Comparison of ENCODE assay signal across 13 cellular contexts in the genomic region with DNA sequence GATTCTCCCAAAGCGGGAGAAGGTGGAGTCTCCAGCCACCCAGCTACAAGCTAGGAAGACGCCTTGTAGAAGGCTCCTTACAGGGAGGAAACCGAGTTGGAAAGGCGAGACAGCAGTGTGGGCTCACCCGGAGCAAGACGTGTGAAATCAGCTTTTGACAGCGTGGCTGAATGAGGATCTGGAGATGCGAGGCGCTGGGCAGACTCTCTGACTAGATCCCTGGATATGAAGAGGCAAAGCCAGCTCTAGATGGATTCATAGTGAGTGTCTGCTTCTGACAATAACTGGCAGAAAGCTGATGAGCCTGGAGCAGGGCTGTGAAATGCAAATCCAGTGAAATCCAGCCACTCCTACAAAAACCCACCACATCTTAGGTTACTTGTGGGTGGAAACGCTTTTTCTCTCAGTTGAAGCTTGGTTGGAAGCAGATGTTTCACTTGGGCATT. TPM values are rescaled to one million over a fixed set of nuclear protein-coding genes. Genes with fewer than 3 reads are reported as not detected.
A peak's percentile ranks its signal among the peaks of the same experiment; 100 is the strongest.
DNase-seq lines count a peak whose midpoint lies in the region; ATAC-seq and TF ChIP-seq lines count a peak whose summit lies in the region.
"Had no signal": no experiment of that assay in that cellular context is flagged by ENCODE, and none has a peak within 500 bp of the region (broad histone marks: within the 10 kb centered on the region; RNA-seq: fewer than 3 reads in every experiment).

No MANE protein-coding gene starts in this region.

- DNase-seq in breast epithelium (ENCODE audit: low spot score in 2 of 2) (no peak), MCF 10A (ENCODE audit: unreplicated experiment) (no peak), tibial nerve (ENCODE audit: low spot score in 2 of 2) (no peak), NCI-H82 (lab: John Stamatoyannopoulos, UW) (no peak), body of pancreas (no peak), NCI-H345 treated with DMSO at 0.1 percent for 48 hours (lab: John Stamatoyannopoulos, UW; ENCODE audit: unreplicated experiment) (no peak)
- DNase-seq: NCI-H1436; NCI-H446; retina; stimulated activated naive CD8-positive, alpha-beta T cell treated with anti-CD3 and anti-CD28 coated beads, Interleukin-15, Interleukin-2, amounts not matched to agents 100 U/mL and 50 U/mL, for 24 hours had no signal

- H3K4me3 ChIP-seq in breast epithelium: no peak overlapping the region
- no peak overlapping the region for H3K4me3 ChIP-seq in duodenal mucosa (ENCODE audit: low read depth in 1 of 2, low read length in 2 of 2)
- H3K4me3 ChIP-seq in tibial nerve: no peak overlapping the region
- no peak overlapping the region for H3K4me3 ChIP-seq in body of pancreas

- H3K27ac ChIP-seq in breast epithelium (peak overlapping the region; percentile 58 to 87), duodenal mucosa (ENCODE audit: low read depth, low read length) (peak overlapping the region; percentile 2), tibial nerve (peak overlapping the region; percentile 34 to 93 (median 68)), body of pancreas (peak overlapping the region in 2 of 4 donors; percentile 48 to 56)

- H3K27me3 Mint-ChIP-seq in MCF 10A (ENCODE audit: insufficient read depth, unreplicated experiment) (no peaks in the 10 kb centered on the region), nephron (ENCODE audit: low read depth) (peaks cover 3% of the 10 kb centered on the region)

- H3K9me3 Mint-ChIP-seq in MCF 10A (ENCODE audit: unreplicated experiment) (no peaks in the 10 kb centered on the region), nephron (no peaks in the 10 kb centered on the region)

- no peak for ATAC-seq in body of pancreas
- ATAC-seq: stimulated activated naive CD8-positive, alpha-beta T cell treated with anti-CD3 and anti-CD28 coated beads, Interleukin-15, Interleukin-2, amounts not matched to agents 100 U/mL and 50 U/mL, for 24 hours had no signal

- H3K4me1 Mint-ChIP-seq in MCF 10A (ENCODE audit: insufficient read depth, unreplicated experiment): peaks cover 19% of the 10 kb centered on the region
- peaks cover 53% of the 10 kb centered on the region for H3K4me1 Mint-ChIP-seq in nephron

- H3K36me3 Mint-ChIP-seq in MCF 10A (ENCODE audit: insufficient read depth, unreplicated experiment) (peaks cover 20% of the 10 kb centered on the region), nephron (ENCODE audit: low read depth) (peaks cover 7% of the 10 kb centered on the region)

- CTCF ChIA-PET in MCF 10A (lab: Yijun Ruan, JAX): interaction anchor here (1.0 to 8.8 kb wide), 2 partner anchors 67 to 77 kb away, joined by 4 to 102 read pairs; no protein-coding TSS in a partner anchor

- BruUV-seq in MCF 10A (replicated peaks; lab: Mats Ljungman, UMichigan): no TSS peak

- 81 to 88% methylated on average over 10 of the region's 10 CpGs for WGBS in tibial nerve, 2 donors
- WGBS in body of pancreas, 2 donors: 85 to 92% methylated on average over 10 of the region's 10 CpGs

- H3K27me3 ChIP-seq in breast epithelium (no peaks in the 10 kb centered on the region), duodenal mucosa (ENCODE audit: control insufficient read depth in 1 of 2, insufficient read depth in 2 of 2, low read length in 2 of 2) (no peaks in the 10 kb centered on the region), tibial nerve (no peaks in the 10 kb centered on the region), body of pancreas (no peaks in the 10 kb centered on the region)

- H3K27ac Mint-ChIP-seq in MCF 10A (ENCODE audit: low read depth, unreplicated experiment): no peak overlapping the region
- H3K27ac Mint-ChIP-seq in nephron: peak overlapping the region in 2 of 3 experiments; percentile 63 to 78

- H3K9me3 ChIP-seq in breast epithelium: no peaks in the 10 kb centered on the region
- no peaks in the 10 kb centered on the region for H3K9me3 ChIP-seq in duodenal mucosa (ENCODE audit: control insufficient read depth in 1 of 2, low read length in 2 of 2)
- no peaks in the 10 kb centered on the region for H3K9me3 ChIP-seq in tibial nerve
- no peaks in the 10 kb centered on the region for H3K9me3 ChIP-seq in body of pancreas

- H3K4me1 ChIP-seq in breast epithelium (no peaks in the 10 kb centered on the region), duodenal mucosa (ENCODE audit: control insufficient read depth in 1 of 2, insufficient read depth in 2 of 2, low read length in 2 of 2) (peaks cover 0 to 35% of the 10 kb centered on the region in 2 donors), tibial nerve (peaks cover 0 to 80% (median 30%) of the 10 kb centered on the region in 4 donors), body of pancreas (no peaks in the 10 kb centered on the region)

- TF ChIP-seq EP300 in tibial nerve (IDR thresholded peaks at IDR 0.05): no peak

- H3K36me3 ChIP-seq in breast epithelium (no peaks in the 10 kb centered on the region), duodenal mucosa (ENCODE audit: control insufficient read depth in 1 of 2, insufficient read depth in 2 of 2, low read length in 2 of 2) (peaks cover 10 to 24% of the 10 kb centered on the region in 2 donors), tibial nerve (peaks cover 0 to 63% (median 0%) of the 10 kb centered on the region in 3 donors), body of pancreas (replicated peaks in 1 of 2; ENCODE audit: insufficient read depth in 1 of 2, low read depth in 2 of 2) (no peaks in the 10 kb centered on the region)

- no peak for TF ChIP-seq POLR2A in breast epithelium (IDR thresholded peaks at IDR 0.05)
- no peak for TF ChIP-seq POLR2A in tibial nerve (IDR thresholded peaks at IDR 0.05)
- TF ChIP-seq POLR2A in body of pancreas (IDR thresholded peaks at IDR 0.05): no peak

- TF ChIP-seq CTCF in breast epithelium (IDR thresholded peaks at IDR 0.05) (no peak), MCF 10A (IDR thresholded peaks at IDR 0.05; ENCODE audit: unreplicated experiment) (no peak), nephron (IDR thresholded peaks at IDR 0.05; ENCODE audit: unreplicated experiment in 3 of 3) (no peak), tibial nerve (IDR thresholded peaks at IDR 0.05) (no peak), body of pancreas (IDR thresholded peaks at IDR 0.05) (no peak)

- H3K9ac ChIP-seq in duodenal mucosa (ENCODE audit: low read depth in 1 of 2, low read length in 2 of 2): no peak overlapping the region

- intact Hi-C loops in breast epithelium (cut with DNase I; ENCODE audit: low total_unique reads): no loop called here
- intact Hi-C loops in MCF 10A (cut with micrococcal nuclease): no loop called here
- intact Hi-C loops in body of pancreas (cut with DNase I): no loop called here

- H3K4me3 Mint-ChIP-seq in MCF 10A (ENCODE audit: unreplicated experiment): no peak overlapping the region
- H3K4me3 Mint-ChIP-seq in nephron: no peak overlapping the region

- POLR2A ChIA-PET in MCF 10A (lab: Yijun Ruan, JAX): interaction anchor here (0.8 to 1.2 kb wide), 2 partner anchors 9 to 30 kb away, joined by 4 read pairs; no protein-coding TSS in a partner anchor

RNA-seq across cellular contexts. Expression of gene GOLGA6A, which starts 41.0 kb away (rescaled TPM):
- total RNA-seq in breast epithelium: 1 to 10 TPM in 1 of 3 donors, not detected in 2; 1.0 TPM
- total RNA-seq in MCF 10A (2022): not detected in 2 replicates
- under 1 TPM in 2 of 4 donors, not detected in 2; 0.20 to 0.87 TPM for total RNA-seq in tibial nerve
- not detected for total RNA-seq in body of pancreas
- total RNA-seq: dermis microvascular lymphatic vessel endothelial cell had no signal

RNA-seq across cellular contexts. Expression of gene PML, which starts 46.8 kb away (rescaled TPM):
- total RNA-seq in breast epithelium: 100 to 1,000 TPM in 1 of 3 donors, 10 to 100 TPM in 2; 37.8 to 103 (median 49.8) TPM
- 33.4 and 33.9 TPM in 2 replicates for total RNA-seq in MCF 10A (2022)
- total RNA-seq in tibial nerve: 100 to 1,000 TPM in 2 of 4 donors, 10 to 100 TPM in 2; 69.3 to 159 (median 89.4) TPM
- total RNA-seq in body of pancreas: 10 to 100 TPM; 27.8 to 38.2 TPM

RNA-seq across cellular contexts. Expression of gene STOML1, which starts 49.2 kb away (rescaled TPM):
- total RNA-seq in breast epithelium (10 to 100 TPM in 1 of 3 donors, 1 to 10 TPM in 2; 8.5 to 10.7 (median 9.7) TPM), MCF 10A (2022) (12.0 and 17.6 TPM in 2 replicates), tibial nerve (10 to 100 TPM; 16.6 to 29.1 (median 21.5) TPM), body of pancreas (10 to 100 TPM in 1 of 2 donors, 1 to 10 TPM in 1; 6.0 to 10.2 TPM)
